Comparison of ENCODE assay signal across 21 cellular contexts in the genomic region with DNA sequence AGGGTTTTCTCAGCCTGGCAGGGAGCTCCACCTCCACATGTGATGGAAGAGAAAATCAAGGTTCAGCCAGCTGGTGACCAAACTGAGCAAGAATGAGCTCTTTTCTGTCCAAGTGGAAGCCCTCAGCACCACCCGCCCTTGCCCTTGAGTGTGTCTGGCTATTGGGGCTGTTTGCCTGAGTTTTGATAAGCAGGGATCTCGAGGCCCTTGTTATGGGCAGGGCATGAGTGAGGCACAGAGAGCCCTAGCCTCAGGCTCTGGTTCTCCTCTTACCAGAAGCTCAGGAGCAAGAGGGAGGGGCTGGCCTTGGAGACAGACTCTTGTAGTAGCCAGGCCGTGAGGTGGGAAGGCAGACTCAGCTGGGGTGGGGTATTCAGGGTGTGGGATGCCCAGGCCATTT. TPM values are rescaled to one million over a fixed set of nuclear protein-coding genes. Genes with fewer than 3 reads are reported as not detected.
DNase-seq lines count a peak whose midpoint lies in the region; ATAC-seq and TF ChIP-seq lines count a peak whose summit lies in the region.
"Had no signal": no experiment of that assay in that cellular context is flagged by ENCODE, and none has a peak within 500 bp of the region (broad histone marks: within the 10 kb centered on the region; RNA-seq: fewer than 3 reads in every experiment).

No MANE protein-coding gene starts in this region.

- H3K36me3 Mint-ChIP-seq in WTC11: no peaks in the 10 kb centered on the region
- H3K36me3 Mint-ChIP-seq: CD4-positive, CD25-positive, alpha-beta regulatory T cell had no signal

- intact Hi-C loops in lower lobe of right lung (cut with DNase I): no loop called here

- TF ChIP-seq EP300 in upper lobe of left lung (IDR thresholded peaks at IDR 0.05): no peak

- H3K4me3 ChIP-seq in H7 (ENCODE audit: insufficient read depth, low read depth, low read length): no peak overlapping the region
- H3K4me3 ChIP-seq in lower lobe of right lung: no peak overlapping the region
- no peak overlapping the region for H3K4me3 ChIP-seq in upper lobe of left lung

- no peaks in the 10 kb centered on the region for H3K36me3 ChIP-seq in H7 (replicated peaks; ENCODE audit: control insufficient read depth, insufficient read depth, low read length)
- H3K36me3 ChIP-seq in lower lobe of right lung: no peaks in the 10 kb centered on the region
- H3K36me3 ChIP-seq in upper lobe of left lung: no peaks in the 10 kb centered on the region

- peak; percentile 24 for DNase-seq in H7
- no peak for DNase-seq in WTC11 (ENCODE audit: low spot score)
- DNase-seq in lower lobe of right lung: peak; percentile 73
- peak in 1 of 2 donors; percentile 79 for DNase-seq in upper lobe of left lung
- no peak for DNase-seq in HuH-7 (ENCODE audit: low spot score)
- DNase-seq: ACHN; CD4-positive, CD25-positive, alpha-beta regulatory T cell; EL; HFFc6; NCI-H1048; NCI-H146; NCI-H2081 treated with DMSO at 0.1 percent for 48 hours; NCI-H510A treated with DMSO at 0.1 percent for 48 hours; SHP77; SK-N-SH had no signal

- POLR2A ChIA-PET in WTC11 (lab: Charles Lee): no interaction called here

- peak overlapping the region; percentile 60 for H3K27ac ChIP-seq in lower lobe of right lung
- peak overlapping the region in 3 of 4 donors; percentile 35 to 73 (median 49) for H3K27ac ChIP-seq in upper lobe of left lung
- H3K27ac ChIP-seq: KMS-11 had no signal

- H3K4me1 ChIP-seq in lower lobe of right lung (peaks cover 8% of the 10 kb centered on the region), upper lobe of left lung (peaks cover 0 to 16% (median 7%) of the 10 kb centered on the region in 4 donors)

- peaks cover 47% of the 10 kb centered on the region for H3K27me3 Mint-ChIP-seq in WTC11 (ENCODE audit: low read depth)
- H3K27me3 Mint-ChIP-seq: CD4-positive, CD25-positive, alpha-beta regulatory T cell had no signal

- H3K4me3 Mint-ChIP-seq in WTC11: no peak overlapping the region
- H3K4me3 Mint-ChIP-seq: B cell; CD4-positive, CD25-positive, alpha-beta regulatory T cell; HFFc6 had no signal

- peak in 1 of 4 donors; percentile 34 for TF ChIP-seq POLR2A in upper lobe of left lung (IDR thresholded peaks at IDR 0.05)

- 55 to 60% methylated on average over 1 to 3 of the region's 3 CpGs for WGBS in upper lobe of left lung, 2 donors

- H3K9me3 Mint-ChIP-seq in WTC11: peaks cover 8% of the 10 kb centered on the region
- H3K9me3 Mint-ChIP-seq: HFFc6 had no signal

- H3K4me1 Mint-ChIP-seq in WTC11: peaks cover 13% of the 10 kb centered on the region; the same call in 1 of the 2 replicates
- H3K4me1 Mint-ChIP-seq: B cell had no signal

- H3K27ac Mint-ChIP-seq in WTC11: no peak overlapping the region
- H3K27ac Mint-ChIP-seq: B cell; CD4-positive, CD25-positive, alpha-beta regulatory T cell; HFFc6 had no signal

- peak; percentile 21 for ATAC-seq in WTC11
- peak; percentile 85 to 95 for ATAC-seq in lower lobe of right lung
- ATAC-seq in upper lobe of left lung (ENCODE audit: low FRiP score in 2 of 2): peak; percentile 38 to 84
- ATAC-seq in GM19351 (IDR thresholded peaks at IDR 0.05; ENCODE audit: unreplicated experiment): no peak
- ATAC-seq in HG03354 (IDR thresholded peaks at IDR 0.05; ENCODE audit: poor library complexity, severe bottlenecking, unreplicated experiment): no peak
- ATAC-seq: HepG2 had no signal

- CTCF ChIA-PET in WTC11 (lab: Charles Lee): interaction anchor here (1.1 to 1.7 kb wide), 3 partner anchors 16 to 46 kb away, joined by 4 to 11 read pairs (median 7); no protein-coding TSS in a partner anchor

- TF ChIP-seq CTCF in WTC11 (IDR thresholded peaks at IDR 0.05): no peak
- TF ChIP-seq CTCF in lower lobe of right lung (IDR thresholded peaks at IDR 0.05): no peak
- TF ChIP-seq CTCF in upper lobe of left lung (IDR thresholded peaks at IDR 0.05): no peak

- H3K9me3 ChIP-seq in lower lobe of right lung: no peaks in the 10 kb centered on the region
- H3K9me3 ChIP-seq in upper lobe of left lung: no peaks in the 10 kb centered on the region
- H3K9me3 ChIP-seq: SK-N-SH had no signal

- H3K27me3 ChIP-seq in H7 (ENCODE audit: control insufficient read depth, insufficient read depth, low read length) (peaks cover 21% of the 10 kb centered on the region), lower lobe of right lung (ENCODE audit: low read depth) (no peaks in the 10 kb centered on the region), upper lobe of left lung (no peaks in the 10 kb centered on the region)

TF ChIP-seq in WTC11, 78 proteins besides CTCF, POLR2A, EP300 and RAD21 (continues in another document):
- TF ChIP-seq, protein P1, sequence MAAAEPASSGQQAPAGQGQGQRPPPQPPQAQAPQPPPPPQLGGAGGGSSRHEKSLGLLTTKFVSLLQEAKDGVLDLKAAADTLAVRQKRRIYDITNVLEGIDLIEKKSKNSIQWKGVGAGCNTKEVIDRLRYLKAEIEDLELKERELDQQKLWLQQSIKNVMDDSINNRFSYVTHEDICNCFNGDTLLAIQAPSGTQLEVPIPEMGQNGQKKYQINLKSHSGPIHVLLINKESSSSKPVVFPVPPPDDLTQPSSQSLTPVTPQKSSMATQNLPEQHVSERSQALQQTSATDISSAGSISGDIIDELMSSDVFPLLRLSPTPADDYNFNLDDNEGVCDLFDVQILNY (CRISPR knock-in tag; IDR thresholded peaks at IDR 0.05): no peak
- TF ChIP-seq FOXJ3 (CRISPR knock-in tag; IDR thresholded peaks at IDR 0.05; ENCODE audit: borderline replicate concordance) (no peak), OVOL2 (CRISPR knock-in tag; IDR thresholded peaks at IDR 0.05; ENCODE audit: borderline replicate concordance) (no peak), JUN (CRISPR knock-in tag; IDR thresholded peaks at IDR 0.05) (no peak), GTF2I (CRISPR knock-in tag; conservative IDR thresholded peaks at IDR 0.05) (no peak), ETV6 (CRISPR knock-in tag; IDR thresholded peaks at IDR 0.05) (no peak), SMAD3 (CRISPR knock-in tag; IDR thresholded peaks at IDR 0.05; ENCODE audit: borderline replicate concordance) (no peak)
- TF ChIP-seq, protein P2, sequence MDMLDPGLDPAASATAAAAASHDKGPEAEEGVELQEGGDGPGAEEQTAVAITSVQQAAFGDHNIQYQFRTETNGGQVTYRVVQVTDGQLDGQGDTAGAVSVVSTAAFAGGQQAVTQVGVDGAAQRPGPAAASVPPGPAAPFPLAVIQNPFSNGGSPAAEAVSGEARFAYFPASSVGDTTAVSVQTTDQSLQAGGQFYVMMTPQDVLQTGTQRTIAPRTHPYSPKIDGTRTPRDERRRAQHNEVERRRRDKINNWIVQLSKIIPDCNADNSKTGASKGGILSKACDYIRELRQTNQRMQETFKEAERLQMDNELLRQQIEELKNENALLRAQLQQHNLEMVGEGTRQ (CRISPR knock-in tag; IDR thresholded peaks at IDR 0.05): no peak
- TF ChIP-seq, protein P3, sequence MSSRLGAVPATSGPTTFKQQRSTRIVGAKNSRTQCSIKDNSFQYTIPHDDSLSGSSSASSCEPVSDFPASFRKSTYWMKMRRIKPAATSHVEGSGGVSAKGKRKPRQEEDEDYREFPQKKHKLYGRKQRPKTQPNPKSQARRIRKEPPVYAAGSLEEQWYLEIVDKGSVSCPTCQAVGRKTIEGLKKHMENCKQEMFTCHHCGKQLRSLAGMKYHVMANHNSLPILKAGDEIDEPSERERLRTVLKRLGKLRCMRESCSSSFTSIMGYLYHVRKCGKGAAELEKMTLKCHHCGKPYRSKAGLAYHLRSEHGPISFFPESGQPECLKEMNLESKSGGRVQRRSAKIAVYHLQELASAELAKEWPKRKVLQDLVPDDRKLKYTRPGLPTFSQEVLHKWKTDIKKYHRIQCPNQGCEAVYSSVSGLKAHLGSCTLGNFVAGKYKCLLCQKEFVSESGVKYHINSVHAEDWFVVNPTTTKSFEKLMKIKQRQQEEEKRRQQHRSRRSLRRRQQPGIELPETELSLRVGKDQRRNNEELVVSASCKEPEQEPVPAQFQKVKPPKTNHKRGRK (CRISPR knock-in tag; IDR thresholded peaks at IDR 0.05; ENCODE audit: borderline replicate concordance): no peak
- TF ChIP-seq, protein P4, sequence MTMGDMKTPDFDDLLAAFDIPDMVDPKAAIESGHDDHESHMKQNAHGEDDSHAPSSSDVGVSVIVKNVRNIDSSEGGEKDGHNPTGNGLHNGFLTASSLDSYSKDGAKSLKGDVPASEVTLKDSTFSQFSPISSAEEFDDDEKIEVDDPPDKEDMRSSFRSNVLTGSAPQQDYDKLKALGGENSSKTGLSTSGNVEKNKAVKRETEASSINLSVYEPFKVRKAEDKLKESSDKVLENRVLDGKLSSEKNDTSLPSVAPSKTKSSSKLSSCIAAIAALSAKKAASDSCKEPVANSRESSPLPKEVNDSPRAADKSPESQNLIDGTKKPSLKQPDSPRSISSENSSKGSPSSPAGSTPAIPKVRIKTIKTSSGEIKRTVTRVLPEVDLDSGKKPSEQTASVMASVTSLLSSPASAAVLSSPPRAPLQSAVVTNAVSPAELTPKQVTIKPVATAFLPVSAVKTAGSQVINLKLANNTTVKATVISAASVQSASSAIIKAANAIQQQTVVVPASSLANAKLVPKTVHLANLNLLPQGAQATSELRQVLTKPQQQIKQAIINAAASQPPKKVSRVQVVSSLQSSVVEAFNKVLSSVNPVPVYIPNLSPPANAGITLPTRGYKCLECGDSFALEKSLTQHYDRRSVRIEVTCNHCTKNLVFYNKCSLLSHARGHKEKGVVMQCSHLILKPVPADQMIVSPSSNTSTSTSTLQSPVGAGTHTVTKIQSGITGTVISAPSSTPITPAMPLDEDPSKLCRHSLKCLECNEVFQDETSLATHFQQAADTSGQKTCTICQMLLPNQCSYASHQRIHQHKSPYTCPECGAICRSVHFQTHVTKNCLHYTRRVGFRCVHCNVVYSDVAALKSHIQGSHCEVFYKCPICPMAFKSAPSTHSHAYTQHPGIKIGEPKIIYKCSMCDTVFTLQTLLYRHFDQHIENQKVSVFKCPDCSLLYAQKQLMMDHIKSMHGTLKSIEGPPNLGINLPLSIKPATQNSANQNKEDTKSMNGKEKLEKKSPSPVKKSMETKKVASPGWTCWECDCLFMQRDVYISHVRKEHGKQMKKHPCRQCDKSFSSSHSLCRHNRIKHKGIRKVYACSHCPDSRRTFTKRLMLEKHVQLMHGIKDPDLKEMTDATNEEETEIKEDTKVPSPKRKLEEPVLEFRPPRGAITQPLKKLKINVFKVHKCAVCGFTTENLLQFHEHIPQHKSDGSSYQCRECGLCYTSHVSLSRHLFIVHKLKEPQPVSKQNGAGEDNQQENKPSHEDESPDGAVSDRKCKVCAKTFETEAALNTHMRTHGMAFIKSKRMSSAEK (CRISPR knock-in tag; IDR thresholded peaks at IDR 0.05; ENCODE audit: borderline replicate concordance): no peak

RNA-seq across cellular contexts. Expression of a gene that starts 37.5 kb away (rescaled TPM):
- total RNA-seq in H7 (2014; rRNA removed; shearing (Covaris generic)): 292 and 326 TPM in 2 replicates
- total RNA-seq in WTC11 (2021) (295 to 330 TPM (median 300 TPM) in 3 replicates), lower lobe of right lung (368 TPM), upper lobe of left lung (100 to 1,000 TPM; 157 to 487 (median 374) TPM)

RNA-seq across cellular contexts. Expression of a gene that starts 38.2 kb away (rescaled TPM):
- total RNA-seq in H7 (2014; rRNA removed; shearing (Covaris generic)): 0.31 and 0.33 TPM in 2 replicates
- 0.16 to 0.34 TPM (median 0.17 TPM) in 3 replicates for total RNA-seq in WTC11 (2021)
- 6.0 TPM for total RNA-seq in lower lobe of right lung
- 10 to 100 TPM in 2 of 6 donors, 1 to 10 TPM in 4; 1.0 to 19.6 (median 6.4) TPM for total RNA-seq in upper lobe of left lung
- total RNA-seq: B cell; CD4-positive, CD25-positive, alpha-beta regulatory T cell; HepG2; HFFc6; M059J had no signal

RNA-seq across cellular contexts. Expression of a gene that starts 58.2 kb away (rescaled TPM):
- 38.9 and 45.7 TPM in 2 replicates for total RNA-seq in H7 (2014; rRNA removed; shearing (Covaris generic))
- total RNA-seq in WTC11 (2021) (30.0 to 33.8 TPM (median 30.7 TPM) in 3 replicates), lower lobe of right lung (12.4 TPM), upper lobe of left lung (10 to 100 TPM; 12.8 to 34.6 (median 17.8) TPM)

Comparison
In these comparisons a context has a peak if more than half of its experiments do, and no peak if none do; other contexts are left out.
1. DNase-seq: peak in H7 (single experiment) and lower lobe of right lung (single experiment); none in WTC11 (single experiment) and HuH-7 (single experiment).
2. ATAC-seq: peak in WTC11 (single experiment), lower lobe of right lung (2 of 2) and upper lobe of left lung (2 of 2); none in GM19351 (single experiment) and HG03354 (single experiment).